Comparison of ENCODE assay signal across 8 cellular contexts in the genomic region with DNA sequence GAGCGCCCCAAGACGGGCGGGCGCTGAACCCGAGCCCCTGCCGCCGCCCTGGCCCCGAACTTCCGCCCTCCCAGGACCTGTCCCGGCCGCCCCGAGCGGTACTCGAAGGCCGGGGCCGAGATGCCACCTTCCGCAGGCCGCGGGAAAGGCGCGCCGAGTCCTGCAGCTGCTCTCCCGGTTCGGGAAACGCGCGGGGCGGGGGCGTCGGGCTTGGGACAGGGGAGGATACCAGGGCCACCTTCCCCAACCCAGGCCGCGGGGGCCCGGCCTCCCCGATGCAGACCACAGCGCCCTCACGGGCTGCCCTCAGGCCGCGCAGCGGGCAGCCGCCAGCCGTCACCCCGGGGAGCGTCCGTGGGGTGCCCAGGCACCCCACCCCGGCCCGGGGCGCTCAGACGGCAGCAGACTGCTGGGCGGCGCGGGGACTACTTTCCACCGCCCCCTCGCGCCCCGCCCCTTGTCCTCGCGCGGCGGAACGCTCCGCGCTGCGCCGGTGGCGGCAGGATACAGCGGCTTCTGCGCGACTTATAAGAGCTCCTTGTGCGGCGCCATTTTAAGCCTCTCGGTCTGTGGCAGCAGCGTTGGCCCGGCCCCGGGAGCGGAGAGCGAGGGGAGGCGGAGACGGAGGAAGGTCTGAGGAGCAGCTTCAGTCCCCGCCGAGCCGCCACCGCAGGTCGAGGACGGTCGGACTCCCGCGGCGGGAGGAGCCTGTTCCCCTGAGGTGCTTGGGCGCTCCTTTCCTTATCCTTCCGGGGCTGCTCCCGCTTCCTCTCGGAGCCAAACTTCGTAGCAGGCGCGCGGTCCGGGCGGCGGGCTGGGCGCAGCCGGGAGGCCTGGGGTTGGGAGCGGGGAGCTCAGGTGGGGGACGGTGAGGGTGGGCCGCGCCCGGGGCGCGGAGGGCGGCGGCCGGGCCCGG. TPM values are rescaled to one million over a fixed set of nuclear protein-coding genes. Genes with fewer than 3 reads are reported as not detected.
A peak's percentile ranks its signal among the peaks of the same experiment; 100 is the strongest.
DNase-seq lines count a peak whose midpoint lies in the region; ATAC-seq and TF ChIP-seq lines count a peak whose summit lies in the region.

A gene (plus strand): TSS at position 556 of the 916 bp plus-strand sequence. CDS start 24,564 bp downstream, outside the sequence.

- peak within 1 kb of the TSS; percentile 99 for H3K9ac ChIP-seq in NT2/D1 (ENCODE audit: insufficient read length, low read depth)

- H3K4me3 ChIP-seq in NT2/D1 (ENCODE audit: insufficient read length, low read depth): peak within 1 kb of the TSS; percentile 95

- peak; percentile 61 for ATAC-seq in GM19463 (IDR thresholded peaks at IDR 0.05; ENCODE audit: unreplicated experiment)

- DNase-seq in COLO668 (lab: John Stamatoyannopoulos, UW; ENCODE audit: unreplicated experiment) (peak; percentile 90), HPDE6-E6E7 (ENCODE audit: extremely low spot score) (peak; percentile 4), NT2/D1 (ENCODE audit: low read depth, low spot score) (peak; percentile 88), endothelial cell (ENCODE audit: low spot score) (peak; percentile 95), midbrain (lab: John Stamatoyannopoulos, UW) (peak; percentile 93)
- DNase-seq in activated CD8-positive, alpha-beta memory T cell treated with anti-CD3 and anti-CD28 coated beads, Interleukin-2, amount 50 U/mL, for 4 hours: peak; percentile 90
- peak; percentile 83 to 87 for DNase-seq in stimulated activated CD8-positive, alpha-beta memory T cell treated with anti-CD3 and anti-CD28 coated beads, Interleukin-2, amount 100 ng/mL, for 1 hour (ENCODE audit: low read depth in 2 of 2)

- H3K27me3 ChIP-seq in NT2/D1 (ENCODE audit: insufficient read depth, insufficient read length): no peaks in the 10 kb centered on the region

- peaks cover 28% of the 10 kb centered on the region for H3K4me1 Mint-ChIP-seq in endothelial cell (ENCODE audit: unreplicated experiment)

- TF ChIP-seq CTCF in endothelial cell (IDR thresholded peaks at IDR 0.05; ENCODE audit: unreplicated experiment): peak; percentile 41

- H3K4me3 Mint-ChIP-seq in endothelial cell (ENCODE audit: unreplicated experiment): peak within 1 kb of the TSS; percentile 100

- no peaks in the 10 kb centered on the region for H3K9me3 Mint-ChIP-seq in endothelial cell (ENCODE audit: unreplicated experiment)

- H3K9me3 ChIP-seq in NT2/D1 (ENCODE audit: insufficient read depth, low read length): no peaks in the 10 kb centered on the region

- peaks cover 4% of the 10 kb centered on the region for H3K27me3 Mint-ChIP-seq in endothelial cell (ENCODE audit: unreplicated experiment)

- no peaks in the 10 kb centered on the region for H3K4me1 ChIP-seq in NT2/D1 (ENCODE audit: insufficient read depth, insufficient read length)

- H3K27ac Mint-ChIP-seq in endothelial cell (ENCODE audit: unreplicated experiment): peak within 1 kb of the TSS; percentile 97

- H3K36me3 ChIP-seq in NT2/D1 (ENCODE audit: insufficient read depth, insufficient read length, low read length): peaks cover 13% of the 10 kb centered on the region

- H3K36me3 Mint-ChIP-seq in endothelial cell (ENCODE audit: low read depth, unreplicated experiment): peaks cover 10% of the 10 kb centered on the region

RNA-seq across cellular contexts. Expression of the gene that starts here (rescaled TPM):
- total RNA-seq in endothelial cell (ENCODE audit: unreplicated experiment): 1,051 TPM

Comparison
In these comparisons a context has a peak if more than half of its experiments do, and no peak if none do; other contexts are left out.
1. Peak in every context shown above with its lines: DNase-seq, ATAC-seq and H3K4me3 ChIP-seq.
2. DNase-seq: peak in every context shown above with its lines; median percentile 95 in endothelial cell; 93 in midbrain; 90 in COLO668; 90 in activated CD8-positive, alpha-beta memory T cell treated with anti-CD3 and anti-CD28 coated beads, Interleukin-2, amount 50 U/mL, for 4 hours; 88 in NT2/D1; 85 in stimulated activated CD8-positive, alpha-beta memory T cell treated with anti-CD3 and anti-CD28 coated beads, Interleukin-2, amount 100 ng/mL, for 1 hour; 4 in HPDE6-E6E7.